1 cellular context compared by ENCODE assay signal in the genomic region with DNA sequence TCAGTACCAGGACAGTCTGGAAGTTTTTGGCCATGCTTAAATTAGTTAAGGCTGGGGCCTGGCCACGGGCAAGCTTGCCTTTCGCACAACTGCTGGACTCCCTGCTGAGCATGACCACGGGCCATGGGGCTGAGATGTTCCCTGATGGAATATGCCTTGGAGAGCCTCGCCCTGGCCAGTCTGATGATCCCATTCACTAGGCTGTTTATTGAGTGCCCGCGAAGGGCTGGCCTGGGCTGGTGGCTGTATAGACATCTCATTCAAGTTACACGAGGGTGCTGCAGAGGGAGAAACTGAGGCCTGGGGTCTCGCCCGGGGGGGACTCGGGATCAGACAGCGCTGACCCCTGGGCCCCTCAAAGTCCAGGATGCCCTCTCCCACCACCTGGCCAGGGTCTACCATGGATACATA.
TF ChIP-seq lines count a peak whose summit lies in the region.

No MANE protein-coding gene starts in this region.

TF ChIP-seq in GM23338, 12 proteins besides CTCF, POLR2A, EP300 and RAD21 (continued from another document):
- TF ChIP-seq, protein P1, sequence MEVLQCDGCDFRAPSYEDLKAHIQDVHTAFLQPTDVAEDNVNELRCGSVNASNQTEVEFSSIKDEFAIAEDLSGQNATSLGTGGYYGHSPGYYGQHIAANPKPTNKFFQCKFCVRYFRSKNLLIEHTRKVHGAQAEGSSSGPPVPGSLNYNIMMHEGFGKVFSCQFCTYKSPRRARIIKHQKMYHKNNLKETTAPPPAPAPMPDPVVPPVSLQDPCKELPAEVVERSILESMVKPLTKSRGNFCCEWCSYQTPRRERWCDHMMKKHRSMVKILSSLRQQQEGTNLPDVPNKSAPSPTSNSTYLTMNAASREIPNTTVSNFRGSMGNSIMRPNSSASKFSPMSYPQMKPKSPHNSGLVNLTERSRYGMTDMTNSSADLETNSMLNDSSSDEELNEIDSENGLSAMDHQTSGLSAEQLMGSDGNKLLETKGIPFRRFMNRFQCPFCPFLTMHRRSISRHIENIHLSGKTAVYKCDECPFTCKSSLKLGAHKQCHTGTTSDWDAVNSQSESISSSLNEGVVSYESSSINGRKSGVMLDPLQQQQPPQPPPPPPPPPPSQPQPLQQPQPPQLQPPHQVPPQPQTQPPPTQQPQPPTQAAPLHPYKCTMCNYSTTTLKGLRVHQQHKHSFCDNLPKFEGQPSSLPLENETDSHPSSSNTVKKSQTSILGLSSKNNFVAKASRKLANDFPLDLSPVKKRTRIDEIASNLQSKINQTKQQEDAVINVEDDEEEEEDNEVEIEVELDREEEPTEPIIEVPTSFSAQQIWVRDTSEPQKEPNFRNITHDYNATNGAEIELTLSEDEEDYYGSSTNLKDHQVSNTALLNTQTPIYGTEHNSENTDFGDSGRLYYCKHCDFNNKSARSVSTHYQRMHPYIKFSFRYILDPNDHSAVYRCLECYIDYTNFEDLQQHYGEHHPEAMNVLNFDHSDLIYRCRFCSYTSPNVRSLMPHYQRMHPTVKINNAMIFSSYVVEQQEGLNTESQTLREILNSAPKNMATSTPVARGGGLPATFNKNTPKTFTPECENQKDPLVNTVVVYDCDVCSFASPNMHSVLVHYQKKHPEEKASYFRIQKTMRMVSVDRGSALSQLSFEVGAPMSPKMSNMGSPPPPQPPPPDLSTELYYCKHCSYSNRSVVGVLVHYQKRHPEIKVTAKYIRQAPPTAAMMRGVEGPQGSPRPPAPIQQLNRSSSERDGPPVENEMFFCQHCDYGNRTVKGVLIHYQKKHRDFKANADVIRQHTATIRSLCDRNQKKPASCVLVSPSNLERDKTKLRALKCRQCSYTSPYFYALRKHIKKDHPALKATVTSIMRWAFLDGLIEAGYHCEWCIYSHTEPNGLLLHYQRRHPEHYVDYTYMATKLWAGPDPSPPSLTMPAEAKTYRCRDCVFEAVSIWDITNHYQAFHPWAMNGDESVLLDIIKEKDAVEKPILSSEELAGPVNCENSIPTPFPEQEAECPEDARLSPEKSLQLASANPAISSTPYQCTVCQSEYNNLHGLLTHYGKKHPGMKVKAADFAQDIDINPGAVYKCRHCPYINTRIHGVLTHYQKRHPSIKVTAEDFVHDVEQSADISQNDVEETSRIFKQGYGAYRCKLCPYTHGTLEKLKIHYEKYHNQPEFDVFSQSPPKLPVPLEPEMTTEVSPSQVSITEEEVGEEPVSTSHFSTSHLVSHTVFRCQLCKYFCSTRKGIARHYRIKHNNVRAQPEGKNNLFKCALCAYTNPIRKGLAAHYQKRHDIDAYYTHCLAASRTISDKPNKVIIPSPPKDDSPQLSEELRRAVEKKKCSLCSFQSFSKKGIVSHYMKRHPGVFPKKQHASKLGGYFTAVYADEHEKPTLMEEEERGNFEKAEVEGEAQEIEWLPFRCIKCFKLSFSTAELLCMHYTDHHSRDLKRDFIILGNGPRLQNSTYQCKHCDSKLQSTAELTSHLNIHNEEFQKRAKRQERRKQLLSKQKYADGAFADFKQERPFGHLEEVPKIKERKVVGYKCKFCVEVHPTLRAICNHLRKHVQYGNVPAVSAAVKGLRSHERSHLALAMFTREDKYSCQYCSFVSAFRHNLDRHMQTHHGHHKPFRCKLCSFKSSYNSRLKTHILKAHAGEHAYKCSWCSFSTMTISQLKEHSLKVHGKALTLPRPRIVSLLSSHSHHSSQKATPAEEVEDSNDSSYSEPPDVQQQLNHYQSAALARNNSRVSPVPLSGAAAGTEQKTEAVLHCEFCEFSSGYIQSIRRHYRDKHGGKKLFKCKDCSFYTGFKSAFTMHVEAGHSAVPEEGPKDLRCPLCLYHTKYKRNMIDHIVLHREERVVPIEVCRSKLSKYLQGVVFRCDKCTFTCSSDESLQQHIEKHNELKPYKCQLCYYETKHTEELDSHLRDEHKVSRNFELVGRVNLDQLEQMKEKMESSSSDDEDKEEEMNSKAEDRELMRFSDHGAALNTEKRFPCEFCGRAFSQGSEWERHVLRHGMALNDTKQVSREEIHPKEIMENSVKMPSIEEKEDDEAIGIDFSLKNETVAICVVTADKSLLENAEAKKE (CRISPR knock-in tag; IDR thresholded peaks at IDR 0.05): no peak
- TF ChIP-seq STAT1 (IDR thresholded peaks at IDR 0.05; ENCODE audit: unreplicated experiment) (no peak), NANOG (IDR thresholded peaks at IDR 0.05; ENCODE audit: borderline replicate concordance) (no peak), EZH2 (IDR thresholded peaks at IDR 0.05; ENCODE audit: low read depth, unreplicated experiment) (no peak), EZH2phosphoT487 (IDR thresholded peaks at IDR 0.05; ENCODE audit: unreplicated experiment) (no peak), ZNF114 (CRISPR knock-in tag; IDR thresholded peaks at IDR 0.05) (no peak)
- TF ChIP-seq, protein P2, sequence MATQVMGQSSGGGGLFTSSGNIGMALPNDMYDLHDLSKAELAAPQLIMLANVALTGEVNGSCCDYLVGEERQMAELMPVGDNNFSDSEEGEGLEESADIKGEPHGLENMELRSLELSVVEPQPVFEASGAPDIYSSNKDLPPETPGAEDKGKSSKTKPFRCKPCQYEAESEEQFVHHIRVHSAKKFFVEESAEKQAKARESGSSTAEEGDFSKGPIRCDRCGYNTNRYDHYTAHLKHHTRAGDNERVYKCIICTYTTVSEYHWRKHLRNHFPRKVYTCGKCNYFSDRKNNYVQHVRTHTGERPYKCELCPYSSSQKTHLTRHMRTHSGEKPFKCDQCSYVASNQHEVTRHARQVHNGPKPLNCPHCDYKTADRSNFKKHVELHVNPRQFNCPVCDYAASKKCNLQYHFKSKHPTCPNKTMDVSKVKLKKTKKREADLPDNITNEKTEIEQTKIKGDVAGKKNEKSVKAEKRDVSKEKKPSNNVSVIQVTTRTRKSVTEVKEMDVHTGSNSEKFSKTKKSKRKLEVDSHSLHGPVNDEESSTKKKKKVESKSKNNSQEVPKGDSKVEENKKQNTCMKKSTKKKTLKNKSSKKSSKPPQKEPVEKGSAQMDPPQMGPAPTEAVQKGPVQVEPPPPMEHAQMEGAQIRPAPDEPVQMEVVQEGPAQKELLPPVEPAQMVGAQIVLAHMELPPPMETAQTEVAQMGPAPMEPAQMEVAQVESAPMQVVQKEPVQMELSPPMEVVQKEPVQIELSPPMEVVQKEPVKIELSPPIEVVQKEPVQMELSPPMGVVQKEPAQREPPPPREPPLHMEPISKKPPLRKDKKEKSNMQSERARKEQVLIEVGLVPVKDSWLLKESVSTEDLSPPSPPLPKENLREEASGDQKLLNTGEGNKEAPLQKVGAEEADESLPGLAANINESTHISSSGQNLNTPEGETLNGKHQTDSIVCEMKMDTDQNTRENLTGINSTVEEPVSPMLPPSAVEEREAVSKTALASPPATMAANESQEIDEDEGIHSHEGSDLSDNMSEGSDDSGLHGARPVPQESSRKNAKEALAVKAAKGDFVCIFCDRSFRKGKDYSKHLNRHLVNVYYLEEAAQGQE (IDR thresholded peaks at IDR 0.05; ENCODE audit: unreplicated experiment): no peak
